In genomic region chr2:127778850-127779249, GRCh38 we compare ENCODE assay signal across 23 cellular contexts.
"Had no signal": no experiment of that assay in that cellular context is flagged by ENCODE, and none has a peak within 500 bp of the region (broad histone marks: within the 10 kb centered on the region; RNA-seq: fewer than 3 reads in every experiment).

No MANE protein-coding gene starts in this region.

- H3K9me3 ChIP-seq: body of pancreas, lower lobe of right lung, neutrophil, ovary, prostate gland, spleen, tibial nerve had no signal

- H3K27me3 ChIP-seq: body of pancreas, cardiac muscle cell, foreskin keratinocyte, neutrophil, ovary, spleen, tibial nerve had no signal

- H3K4me3 ChIP-seq: body of pancreas, cardiac muscle cell, lower lobe of right lung, ovary, prostate gland, spleen, tibial nerve had no signal

- H3K36me3 ChIP-seq: cardiac muscle cell, lower lobe of right lung, neutrophil, ovary, prostate gland had no signal

- ATAC-seq: activated naive CD8-positive, alpha-beta T cell treated with anti-CD3 and anti-CD28 coated beads, Interleukin-2, amount 50 U/mL, for 24 hours; body of pancreas; foreskin keratinocyte; left lobe of liver; stimulated activated naive CD8-positive, alpha-beta T cell treated with anti-CD3 and anti-CD28 coated beads, Interleukin-15, amount 100 ng/mL, for 72 hours had no signal

- DNase-seq: activated CD4-positive, CD25-positive, alpha-beta regulatory T cell treated with anti-CD3 and anti-CD28 coated beads, Interleukin-2, amount 50 U/mL, for 72 hours; activated effector memory CD4-positive, alpha-beta T cell treated with anti-CD3 and anti-CD28 coated beads, Interleukin-2, amount 50 U/mL, for 16 hours; activated naive CD4-positive, alpha-beta T cell treated with anti-CD3 and anti-CD28 coated beads, Interleukin-2, amount 50 U/mL, for 16 hours; activated naive CD8-positive, alpha-beta T cell treated with anti-CD3 and anti-CD28 coated beads, Interleukin-2, amount 50 U/mL, for 24 hours; activated T-cell treated with anti-CD3 and anti-CD28 coated beads, Interleukin-2, amount 50 U/mL, for 48 hours; body of pancreas; dermis blood vessel endothelial cell; effector CD8-positive, alpha-beta T cell; erythroblast; foreskin keratinocyte; lower lobe of right lung; naive B cell; ovary; spleen; stimulated activated CD4-positive, alpha-beta T cell treated with anti-CD3 and anti-CD28 coated beads, Interleukin-4, amount 100 ng/mL, for 1 hour; stimulated activated naive CD8-positive, alpha-beta T cell treated with anti-CD3 and anti-CD28 coated beads, Interleukin-15, amount 100 ng/mL, for 72 hours had no signal

- H3K27ac Mint-ChIP-seq: activated naive CD8-positive, alpha-beta T cell treated with anti-CD3 and anti-CD28 coated beads, Interleukin-2, amount 50 U/mL, for 24 hours; stimulated activated naive CD8-positive, alpha-beta T cell treated with anti-CD3 and anti-CD28 coated beads, Interleukin-15, amount 100 ng/mL, for 72 hours had no signal

- H3K4me1 ChIP-seq: foreskin keratinocyte, prostate gland had no signal

- H3K27me3 Mint-ChIP-seq: activated naive CD8-positive, alpha-beta T cell treated with anti-CD3 and anti-CD28 coated beads, Interleukin-2, amount 50 U/mL, for 24 hours; naive B cell; stimulated activated naive CD8-positive, alpha-beta T cell treated with anti-CD3 and anti-CD28 coated beads, Interleukin-15, amount 100 ng/mL, for 72 hours had no signal

- H3K27ac ChIP-seq: body of pancreas, cardiac muscle cell, foreskin keratinocyte, lower lobe of right lung, neutrophil, ovary, prostate gland, spleen, tibial nerve, VCaP had no signal

- H3K4me3 Mint-ChIP-seq: activated naive CD8-positive, alpha-beta T cell treated with anti-CD3 and anti-CD28 coated beads, Interleukin-2, amount 50 U/mL, for 24 hours; naive B cell; stimulated activated naive CD8-positive, alpha-beta T cell treated with anti-CD3 and anti-CD28 coated beads, Interleukin-15, amount 100 ng/mL, for 72 hours; T-helper 2 cell treated with Interferon-gamma antibody and Interleukin-4, amounts not matched to agents 5 μg/mL and 100 μg/mL, for 36 hours had no signal

- H3K9me3 Mint-ChIP-seq: activated naive CD8-positive, alpha-beta T cell treated with anti-CD3 and anti-CD28 coated beads, Interleukin-2, amount 50 U/mL, for 24 hours; naive B cell; stimulated activated naive CD8-positive, alpha-beta T cell treated with anti-CD3 and anti-CD28 coated beads, Interleukin-15, amount 100 ng/mL, for 72 hours; T-helper 2 cell treated with Interferon-gamma antibody and Interleukin-4, amounts not matched to agents 5 μg/mL and 100 μg/mL, for 36 hours had no signal
